Comparison of ENCODE assay signal across 9 cellular contexts in the genomic region with DNA sequence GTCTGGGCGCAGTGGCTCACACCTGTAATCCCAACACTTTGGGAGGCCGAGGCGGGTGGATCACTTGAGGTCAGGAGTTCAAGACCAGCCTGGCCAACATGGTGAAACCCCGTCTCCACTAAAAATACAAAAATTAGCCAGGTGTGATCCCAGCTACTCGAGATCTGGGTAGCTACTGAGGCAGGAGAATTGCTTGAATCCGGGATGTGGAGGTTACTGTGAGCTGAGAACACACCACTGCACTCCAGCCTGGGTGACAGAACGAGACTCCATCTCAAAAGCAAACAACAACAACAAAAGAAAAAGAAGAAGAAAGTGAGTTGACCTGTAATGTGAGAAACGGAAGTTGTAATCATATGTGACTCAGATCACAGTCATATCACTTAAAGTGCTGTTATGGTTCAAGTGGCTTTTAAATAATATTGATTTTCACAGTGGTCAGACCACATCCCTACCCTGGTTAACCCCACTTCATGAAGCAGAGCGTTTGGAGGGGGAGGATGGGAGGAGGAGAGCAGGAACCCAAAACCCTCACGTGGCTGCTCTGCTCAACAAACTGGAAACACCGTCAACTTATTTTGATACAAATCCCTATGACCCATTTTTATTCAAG. TPM values are rescaled to one million over a fixed set of nuclear protein-coding genes. Genes with fewer than 3 reads are reported as not detected.
DNase-seq lines count a peak whose midpoint lies in the region; ATAC-seq lines count a peak whose summit lies in the region.
"Not testable (repeated sequence)": the region's sequence is repeated elsewhere in the genome, so short reads cannot be mapped to it uniquely, and the experiment has no call there.
"Had no signal": no experiment of that assay in that cellular context is flagged by ENCODE, and none has a peak within 500 bp of the region (broad histone marks: within the 10 kb centered on the region; RNA-seq: fewer than 3 reads in every experiment).

No MANE protein-coding gene starts in this region.

- H3K36me3 Mint-ChIP-seq in naive B cell: not testable (repeated sequence)

- peak overlapping the region in 2 of 6 donors; percentile 29 to 87 for H3K27ac Mint-ChIP-seq in naive B cell

- ATAC-seq in GM21737 (IDR thresholded peaks at IDR 0.05; ENCODE audit: unreplicated experiment) (peak; percentile 58), naive B cell (ENCODE audit: low read depth in 2 of 2) (peak; percentile 40 to 47)

- peak; percentile 55 for DNase-seq in EL
- peak; percentile 61 for DNase-seq in LoVo (ENCODE audit: low spot score)
- DNase-seq in OCI-M1 (lab: John Stamatoyannopoulos, UW): peak; percentile 85
- DNase-seq in activated CD4-positive, alpha-beta T cell treated with anti-CD3 and anti-CD28 coated beads, Interleukin-2, amount 50 U/mL, for 4 hours: peak; percentile 8 to 18
- peak; percentile 71 for DNase-seq in astrocyte of the hippocampus (ENCODE audit: low read depth, low spot score)
- not testable (repeated sequence) for DNase-seq in naive B cell
- peak; percentile 35 to 60 for DNase-seq in stimulated activated CD8-positive, alpha-beta memory T cell treated with anti-CD3 and anti-CD28 coated beads, Interleukin-7, amount 100 ng/mL, for 48 hours (ENCODE audit: extremely low read depth in 1 of 2, low read depth in 1 of 2)

- peaks cover 22 to 42% (median 26%) of the 10 kb centered on the region in 3 donors for H3K27me3 Mint-ChIP-seq in naive B cell

- H3K4me1 Mint-ChIP-seq in naive B cell: peaks cover 0 to 10% (median 9%) of the 10 kb centered on the region in 3 donors

- peak overlapping the region in 1 of 8 donors; percentile 15 for H3K4me3 Mint-ChIP-seq in naive B cell

- not testable (repeated sequence) for H3K9me3 Mint-ChIP-seq in naive B cell

RNA-seq across cellular contexts. Expression of gene IGFL1, which starts 33.2 kb away (rescaled TPM):
- polyA plus RNA-seq in naive B cell (ENCODE audit: low read depth in 6 of 6): not detected
- polyA plus RNA-seq: hepatocyte had no signal

RNA-seq across cellular contexts. Expression of gene HIF3A, which starts 34.1 kb away (rescaled TPM):
- polyA plus RNA-seq in naive B cell (ENCODE audit: low read depth in 6 of 6): not detected
